In the genomic region with DNA sequence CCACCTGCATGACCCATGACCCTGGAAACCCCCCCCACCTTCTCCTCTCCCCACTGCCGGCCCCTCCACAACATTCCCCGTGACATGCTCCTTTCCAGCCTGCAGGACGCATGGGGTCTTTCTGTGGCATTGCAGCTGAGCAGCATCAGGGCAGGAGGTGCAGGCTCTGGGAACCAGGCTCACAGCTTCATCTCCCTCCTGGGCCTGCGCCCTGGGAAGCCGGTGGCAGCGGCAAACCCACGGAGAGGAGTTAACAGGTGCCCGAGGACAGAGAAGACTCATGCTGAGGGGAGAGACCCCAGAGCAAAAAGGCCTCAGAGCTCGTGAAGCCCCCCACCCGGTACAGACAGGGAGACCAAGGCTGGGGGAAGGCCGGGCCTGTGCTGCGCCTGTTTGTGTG, we compare ENCODE assay signal across 8 cellular contexts.
"Had no signal": no experiment of that assay in that cellular context is flagged by ENCODE, and none has a peak within 500 bp of the region (broad histone marks: within the 10 kb centered on the region; RNA-seq: fewer than 3 reads in every experiment).

No MANE protein-coding gene starts in this region.

- FAIRE-seq: G401.6, GM12878, GM12891, GM12892, GM18507, GM19239 had no signal

- ATAC-seq: GM12878 had no signal

- DNase-seq: GDM1, GF-D8 had no signal

- H3K4me3 ChIP-seq: GM12878 had no signal
